In genomic region chr10:121516483-121516882, GRCh38 we compare ENCODE assay signal across 10 cellular contexts.
A peak's percentile ranks its signal among the peaks of the same experiment; 100 is the strongest.
DNase-seq lines count a peak whose midpoint lies in the region; ATAC-seq and TF ChIP-seq lines count a peak whose summit lies in the region.
"Had no signal": no experiment of that assay in that cellular context is flagged by ENCODE, and none has a peak within 500 bp of the region (broad histone marks: within the 10 kb centered on the region; RNA-seq: fewer than 3 reads in every experiment).

No MANE protein-coding gene starts in this region.

- no TSS peak for BruUV-seq in OCI-LY7 (replicated peaks; lab: Mats Ljungman, UMichigan)

- intact Hi-C loops in posterior vena cava (cut with DNase I): no loop called here
- intact Hi-C loops in OCI-LY7 (cut with micrococcal nuclease; ENCODE audit: unreplicated experiment): no loop called here

- H3K79me2 ChIP-seq in OCI-LY7 (ENCODE audit: insufficient read depth, low read depth, low read length): no peaks in the 10 kb centered on the region

- POLR2A ChIA-PET in OCI-LY7 (lab: Charles Lee): interaction anchor here (0.6 to 1.2 kb wide), 2 partner anchors 16 to 1238 kb away, joined by 3 read pairs; no protein-coding TSS in a partner anchor

- no peak for TF ChIP-seq CTCF in OCI-LY7 (conservative IDR thresholded peaks at IDR 0.05; ENCODE audit: low read length)

- H3K4me2 ChIP-seq in OCI-LY7 (ENCODE audit: low read length): no peak overlapping the region

- CTCF ChIA-PET in OCI-LY7 (lab: Charles Lee; ENCODE audit: unreplicated experiment): no interaction called here

- ATAC-seq in GM18517 (IDR thresholded peaks at IDR 0.05; ENCODE audit: unreplicated experiment) (peak; percentile 74), GM21390 (IDR thresholded peaks at IDR 0.05; ENCODE audit: unreplicated experiment) (peak; percentile 89), HG03175 (IDR thresholded peaks at IDR 0.05; ENCODE audit: unreplicated experiment) (peak; percentile 91), esophagus mucosa (no peak)

- H3K27me3 ChIP-seq in ectodermal cell (ENCODE audit: control insufficient read depth, insufficient read depth, low read length, poor library complexity, severe bottlenecking): no peaks in the 10 kb centered on the region
- H3K27me3 ChIP-seq: right atrium auricular region, upper lobe of left lung had no signal

- H3K4me1 ChIP-seq in ectodermal cell (ENCODE audit: control insufficient read depth, insufficient read depth, low read length) (no peaks in the 10 kb centered on the region), OCI-LY7 (ENCODE audit: insufficient read depth, low read length, poor library complexity, severe bottlenecking) (no peaks in the 10 kb centered on the region)
- H3K4me1 ChIP-seq: right atrium auricular region, upper lobe of left lung had no signal

- no peaks in the 10 kb centered on the region for H4K20me1 ChIP-seq in OCI-LY7 (ENCODE audit: insufficient read depth, low read length)

- WGBS in ectodermal cell, 2 experiments: 72 to 76% methylated on average over 5 of the region's 5 CpGs

- DNase-seq in posterior vena cava (ENCODE audit: low spot score) (no peak), OCI-LY7 (ENCODE audit: low spot score) (no peak)
- DNase-seq: NCI-H2171, upper lobe of left lung had no signal

- H3K4me3 ChIP-seq in ectodermal cell (ENCODE audit: insufficient read depth, low read depth, low read length): no peak overlapping the region
- H3K4me3 ChIP-seq in OCI-LY7 (ENCODE audit: low read depth, low read length, poor library complexity, severe bottlenecking): no peak overlapping the region
- H3K4me3 ChIP-seq: right atrium auricular region, upper lobe of left lung had no signal

- no peak overlapping the region for H2AFZ ChIP-seq in OCI-LY7 (ENCODE audit: low read length)

- H3K9me3 ChIP-seq in ectodermal cell (ENCODE audit: control insufficient read depth, low read length) (no peaks in the 10 kb centered on the region), OCI-LY7 (ENCODE audit: low read length) (no peaks in the 10 kb centered on the region)
- H3K9me3 ChIP-seq: right atrium auricular region, upper lobe of left lung had no signal

- H3K27ac ChIP-seq in ectodermal cell (ENCODE audit: insufficient read depth, low read depth, low read length, poor library complexity, severe bottlenecking) (peak overlapping the region; percentile 50), OCI-LY7 (ENCODE audit: low read depth, low read length, poor library complexity, severe bottlenecking) (no peak overlapping the region)
- H3K27ac ChIP-seq: right atrium auricular region, upper lobe of left lung had no signal

- no peaks in the 10 kb centered on the region for H3K9me2 ChIP-seq in OCI-LY7 (ENCODE audit: insufficient read depth, low read length)

- H3K36me3 ChIP-seq in ectodermal cell (ENCODE audit: control insufficient read depth, insufficient read depth, low read length) (peaks cover 56% of the 10 kb centered on the region), OCI-LY7 (ENCODE audit: insufficient read depth, low read length) (no peaks in the 10 kb centered on the region)
- H3K36me3 ChIP-seq: right atrium auricular region, upper lobe of left lung had no signal
